2 cellular contexts compared by ENCODE assay signal in genomic region chr17:56826611-56827414, GRCh38.
TF ChIP-seq lines count a peak whose summit lies in the region.

No MANE protein-coding gene starts in this region.

TF ChIP-seq in K562, 482 proteins besides CTCF, POLR2A, EP300 and RAD21:
- TF ChIP-seq SMARCA5 (IDR thresholded peaks at IDR 0.05) (0 out of 2 replicates have a peak, but pooled peaks have one; percentile 68), MEIS2 (IDR thresholded peaks at IDR 0.05; ENCODE audit: partially characterized antibody) (peak; percentile 53), ZNF23 (CRISPR knock-in tag; IDR thresholded peaks at IDR 0.05) (no peak), RBM25 (IDR thresholded peaks at IDR 0.05; ENCODE audit: low read depth, low read length, severe bottlenecking) (peak; percentile 87), KDM1A (IDR thresholded peaks at IDR 0.05) (peak; percentile 42 to 55; a peak in 3 of 4 replicates), ZFP36 (IDR thresholded peaks at IDR 0.05; ENCODE audit: low read depth, low read length, partially characterized antibody) (peak; percentile 83), PHB2 (IDR thresholded peaks at IDR 0.05; ENCODE audit: low read depth) (no peak), BCOR (IDR thresholded peaks at IDR 0.05) (peak; percentile 87), ADNP (tag; IDR thresholded peaks at IDR 0.05) (peak; percentile 41; the same call in 1 of the 2 replicates)
- TF ChIP-seq, protein P1, sequence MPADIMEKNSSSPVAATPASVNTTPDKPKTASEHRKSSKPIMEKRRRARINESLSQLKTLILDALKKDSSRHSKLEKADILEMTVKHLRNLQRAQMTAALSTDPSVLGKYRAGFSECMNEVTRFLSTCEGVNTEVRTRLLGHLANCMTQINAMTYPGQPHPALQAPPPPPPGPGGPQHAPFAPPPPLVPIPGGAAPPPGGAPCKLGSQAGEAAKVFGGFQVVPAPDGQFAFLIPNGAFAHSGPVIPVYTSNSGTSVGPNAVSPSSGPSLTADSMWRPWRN (IDR thresholded peaks at IDR 0.05; ENCODE audit: low read depth): no peak

TF ChIP-seq in HepG2, 621 proteins besides CTCF, POLR2A, EP300 and RAD21:
- peak; percentile 58; the same call in 1 of the 2 replicates for TF ChIP-seq ZNF629 (CRISPR knock-in tag; conservative IDR thresholded peaks at IDR 0.05)
- TF ChIP-seq ZFP36 (IDR thresholded peaks at IDR 0.05; ENCODE audit: borderline replicate concordance, low read depth, low read length, partially characterized antibody): peak; percentile 15
- peak; percentile 86; the same call in 1 of the 2 replicates for TF ChIP-seq ZNF768 (CRISPR knock-in tag; IDR thresholded peaks at IDR 0.05)
- no peak for TF ChIP-seq ZNF282 (IDR thresholded peaks at IDR 0.05; ENCODE audit: partially characterized antibody)
